8 cellular contexts compared by ENCODE assay signal in the genomic region with DNA sequence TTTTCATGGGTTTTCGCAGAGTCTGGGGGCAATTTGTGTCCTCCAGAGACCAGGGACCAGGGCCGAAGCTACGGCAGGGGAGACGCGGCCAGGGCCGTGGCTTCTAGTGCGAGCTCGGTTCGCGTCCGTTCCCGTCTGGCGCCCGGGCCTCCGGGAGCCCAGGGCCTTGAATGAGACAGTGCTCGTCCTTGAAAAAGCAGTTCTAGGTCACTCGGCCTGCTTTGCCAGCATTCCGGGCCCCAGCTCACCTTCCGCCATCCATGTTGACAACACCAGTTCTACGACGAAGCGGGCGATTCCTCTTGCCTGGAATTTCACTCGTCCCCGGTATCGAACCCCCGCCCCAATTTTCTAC. TPM values are rescaled to one million over a fixed set of nuclear protein-coding genes. Genes with fewer than 3 reads are reported as not detected.
DNase-seq lines count a peak whose midpoint lies in the region; ATAC-seq, FAIRE-seq and TF ChIP-seq lines count a peak whose summit lies in the region.

No MANE protein-coding gene starts in this region.

- ATAC-seq in GM19397 (IDR thresholded peaks at IDR 0.05; ENCODE audit: unreplicated experiment) (peak; percentile 12), body of pancreas (peak; percentile 10)
- ATAC-seq in stimulated activated naive B cell treated with anti-CD40 and anti-IgM and Interleukin-4, amounts not matched to agents 10 μg/mL and 1 μg/mL and 100 μg/mL, for 72 hours (replicated peaks), result peak; percentile 39 to 41

- FAIRE-seq in HTR-8/SVneo (lab: Jason Lieb, UNC), result no peak

- peak; percentile 20 for DNase-seq in AG08395 (ENCODE audit: low spot score)
- DNase-seq in body of pancreas, result peak; percentile 32 to 45 (median 37)
- DNase-seq in islet precursor cell, result peak; percentile 74
- DNase-seq in stimulated activated naive B cell treated with anti-CD40 and anti-IgM and Interleukin-4, amounts not matched to agents 10 μg/mL and 1 μg/mL and 100 μg/mL, for 72 hours, result no peak
- DNase-seq in HTR-8/SVneo (ENCODE audit: insufficient read length, low spot score), result no peak
- DNase-seq in NCI-H446 treated with DMSO at 0.1 percent for 48 hours (lab: John Stamatoyannopoulos, UW), result no peak

- no peak for TF ChIP-seq POLR2A in body of pancreas (IDR thresholded peaks at IDR 0.05)

- no peak for TF ChIP-seq CTCF in body of pancreas (IDR thresholded peaks at IDR 0.05)

- peak overlapping the region; percentile 86 to 93 for H3K4me3 Mint-ChIP-seq in stimulated activated naive B cell treated with anti-CD40 and anti-IgM and Interleukin-4, amounts not matched to agents 10 μg/mL and 1 μg/mL and 100 μg/mL, for 72 hours

- WGBS in body of pancreas, 2 donors, result 7 to 21% methylated on average over 27 of the region's 27 CpGs

- H3K27ac Mint-ChIP-seq in stimulated activated naive B cell treated with anti-CD40 and anti-IgM and Interleukin-4, amounts not matched to agents 10 μg/mL and 1 μg/mL and 100 μg/mL, for 72 hours, result peak overlapping the region; percentile 99

- no peaks in the 10 kb centered on the region for H3K36me3 ChIP-seq in KOPT-K1 (ENCODE audit: insufficient read depth, low read length)
- no peaks in the 10 kb centered on the region for H3K36me3 ChIP-seq in body of pancreas (replicated peaks in 1 of 2; ENCODE audit: insufficient read depth in 1 of 2, low read depth in 2 of 2)

- no peaks in the 10 kb centered on the region for H3K27me3 ChIP-seq in body of pancreas

- H3K27ac ChIP-seq in KOPT-K1 (ENCODE audit: low read depth, low read length, poor library complexity, severe bottlenecking), result peak overlapping the region; percentile 80
- H3K27ac ChIP-seq in body of pancreas, result peak overlapping the region; percentile 86 to 97 (median 94)

- peaks cover 10 to 26% of the 10 kb centered on the region in 2 donors for H3K36me3 Mint-ChIP-seq in stimulated activated naive B cell treated with anti-CD40 and anti-IgM and Interleukin-4, amounts not matched to agents 10 μg/mL and 1 μg/mL and 100 μg/mL, for 72 hours

- H3K9me3 ChIP-seq in KOPT-K1 (ENCODE audit: insufficient read depth, low read length, poor library complexity, severe bottlenecking) (no peaks in the 10 kb centered on the region), body of pancreas (peaks cover 0 to 23% (median 0%) of the 10 kb centered on the region in 3 donors)

- H3K27me3 Mint-ChIP-seq in stimulated activated naive B cell treated with anti-CD40 and anti-IgM and Interleukin-4, amounts not matched to agents 10 μg/mL and 1 μg/mL and 100 μg/mL, for 72 hours, result peaks cover 14 to 22% of the 10 kb centered on the region in 2 donors

- peak overlapping the region; percentile 36 to 60 for H3K4me3 ChIP-seq in body of pancreas

- peaks cover 7 to 12% of the 10 kb centered on the region in 2 donors for H3K9me3 Mint-ChIP-seq in stimulated activated naive B cell treated with anti-CD40 and anti-IgM and Interleukin-4, amounts not matched to agents 10 μg/mL and 1 μg/mL and 100 μg/mL, for 72 hours

- peaks cover 18 to 29% of the 10 kb centered on the region in 2 donors for H3K4me1 Mint-ChIP-seq in stimulated activated naive B cell treated with anti-CD40 and anti-IgM and Interleukin-4, amounts not matched to agents 10 μg/mL and 1 μg/mL and 100 μg/mL, for 72 hours

- intact Hi-C loops in body of pancreas (cut with DNase I), result no loop called here

- peaks cover 20% of the 10 kb centered on the region for H3K4me1 ChIP-seq in body of pancreas

RNA-seq across cellular contexts. Expression of a gene that starts 4.5 kb away (rescaled TPM):
- not detected for total RNA-seq in body of pancreas

RNA-seq across cellular contexts. Expression of a gene that starts 15.2 kb away (rescaled TPM):
- total RNA-seq in body of pancreas, result under 1 TPM in 1 of 2 donors, not detected in 1; 0.26 TPM

RNA-seq across cellular contexts. Expression of a gene that starts 41.3 kb away (rescaled TPM):
- total RNA-seq in body of pancreas, result 10 to 100 TPM; 27.2 to 33.0 TPM

Comparison
In these comparisons a context has a peak if more than half of its experiments do, and no peak if none do; other contexts are left out.
1. DNase-seq: peak in AG08395 (single experiment), body of pancreas (4 of 4) and islet precursor cell (single experiment); none in stimulated activated naive B cell treated with anti-CD40 and anti-IgM and Interleukin-4, amounts not matched to agents 10 μg/mL and 1 μg/mL and 100 μg/mL, for 72 hours (single experiment), HTR-8/SVneo (single experiment) and NCI-H446 treated with DMSO at 0.1 percent for 48 hours (single experiment).
2. Peak in every context shown above with its lines, with median percentiles within 50 percentile points of each other: ATAC-seq.